Comparison of ENCODE assay signal across 8 cellular contexts in the genomic region with DNA sequence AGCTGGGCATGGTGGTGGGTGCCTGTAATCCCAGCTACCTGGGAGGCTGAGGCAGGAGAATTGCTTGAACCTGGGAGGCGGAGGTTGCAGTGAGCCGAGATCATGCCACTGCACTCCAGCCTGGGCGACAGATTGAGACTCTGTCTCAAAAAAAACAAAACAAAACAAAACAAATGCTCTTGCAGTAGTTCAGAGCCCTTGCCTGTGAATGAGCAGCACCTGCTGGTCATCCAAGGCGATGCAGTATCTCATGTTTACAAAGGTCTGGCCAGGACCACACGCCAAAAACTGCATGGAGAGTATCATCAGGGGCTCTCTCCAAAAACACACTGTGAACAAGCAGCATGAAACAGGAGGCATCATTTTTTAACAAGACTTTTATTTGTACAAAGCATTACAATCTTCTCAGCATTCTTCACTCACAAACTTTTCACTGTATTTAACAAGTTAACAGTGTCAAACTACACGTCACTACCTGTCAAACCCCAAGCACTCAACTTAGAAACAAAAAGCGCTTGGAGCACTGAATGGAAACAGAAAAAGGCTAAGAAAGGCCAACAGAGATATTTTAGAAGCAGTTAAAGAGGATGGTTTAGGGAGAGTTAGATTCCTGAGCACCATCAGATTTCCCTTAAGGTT. TPM values are rescaled to one million over a fixed set of nuclear protein-coding genes. Genes with fewer than 3 reads are reported as not detected.
DNase-seq lines count a peak whose midpoint lies in the region; ATAC-seq, FAIRE-seq and TF ChIP-seq lines count a peak whose summit lies in the region.
"Not testable (repeated sequence)": the region's sequence is repeated elsewhere in the genome, so short reads cannot be mapped to it uniquely, and the experiment has no call there.

No MANE protein-coding gene starts in this region.

- not testable (repeated sequence) for ATAC-seq in stimulated activated memory B cell treated with anti-CD40 and anti-IgM and Interleukin-4, amounts not matched to agents 10 μg/mL and 1 μg/mL and 100 μg/mL, for 72 hours

- peak; percentile 67 to 86 (median 82) for TF ChIP-seq CTCF in esophagus squamous epithelium (IDR thresholded peaks at IDR 0.05)

- H3K4me3 Mint-ChIP-seq in activated T-helper 2 cell treated with anti-CD3 and anti-CD28 coated beads, Interferon-gamma antibody, Interleukin-2, Interleukin-4, amounts not matched to agents 10 μg/mL and 5 μg/mL and 100 μg/mL, durations not matched to agents 14 hours and 24 hours and 36 hours (ENCODE audit: low read depth) = peak overlapping the region; percentile 70
- H3K4me3 Mint-ChIP-seq in stimulated activated memory B cell treated with anti-CD40 and anti-IgM and Interleukin-4, amounts not matched to agents 10 μg/mL and 1 μg/mL and 100 μg/mL, for 72 hours = not testable (repeated sequence)

- H3K27me3 ChIP-seq in SJSA1 (replicated peaks); esophagus squamous epithelium: not testable (repeated sequence)

- DNase-seq in DMS114 treated with DMSO at 0.1 percent for 48 hours (lab: John Stamatoyannopoulos, UW; ENCODE audit: unreplicated experiment) = peak; percentile 51
- peak; percentile 47 for DNase-seq in H54 (ENCODE audit: insufficient read length, low spot score)
- DNase-seq in NCI-H128 (lab: John Stamatoyannopoulos, UW; ENCODE audit: unreplicated experiment) = peak; percentile 5
- DNase-seq in SJSA1 (ENCODE audit: low read depth in 1 of 2, low spot score in 2 of 2) = peak; percentile 33 to 59
- peak; percentile 57 for DNase-seq in activated T-helper 2 cell treated with anti-CD3 and anti-CD28 coated beads, Interferon-gamma antibody, Interleukin-2, Interleukin-4, amounts not matched to agents 10 μg/mL and 5 μg/mL and 100 μg/mL, durations not matched to agents 14 hours and 24 hours and 36 hours (ENCODE audit: low spot score)
- not testable (repeated sequence) for DNase-seq in esophagus squamous epithelium (lab: John Stamatoyannopoulos, UW)
- DNase-seq in mucosa of gallbladder (ENCODE audit: low spot score) = peak; percentile 68

- not testable (repeated sequence) for H3K9me3 Mint-ChIP-seq in activated T-helper 2 cell treated with anti-CD3 and anti-CD28 coated beads, Interferon-gamma antibody, Interleukin-2, Interleukin-4, amounts not matched to agents 10 μg/mL and 5 μg/mL and 100 μg/mL, durations not matched to agents 14 hours and 24 hours and 36 hours; stimulated activated memory B cell treated with anti-CD40 and anti-IgM and Interleukin-4, amounts not matched to agents 10 μg/mL and 1 μg/mL and 100 μg/mL, for 72 hours

- H3K27me3 Mint-ChIP-seq in activated T-helper 2 cell treated with anti-CD3 and anti-CD28 coated beads, Interferon-gamma antibody, Interleukin-2, Interleukin-4, amounts not matched to agents 10 μg/mL and 5 μg/mL and 100 μg/mL, durations not matched to agents 14 hours and 24 hours and 36 hours (ENCODE audit: low read depth); stimulated activated memory B cell treated with anti-CD40 and anti-IgM and Interleukin-4, amounts not matched to agents 10 μg/mL and 1 μg/mL and 100 μg/mL, for 72 hours: not testable (repeated sequence)

- not testable (repeated sequence) for H3K4me3 ChIP-seq in SJSA1, esophagus squamous epithelium

- not testable (repeated sequence) for H3K9me3 ChIP-seq in SJSA1 (replicated peaks); esophagus squamous epithelium

- not testable (repeated sequence) for TF ChIP-seq POLR2A in H54 (IDR thresholded peaks at IDR 0.05; ENCODE audit: low read depth, low read length); esophagus squamous epithelium (IDR thresholded peaks at IDR 0.05)

- 26 to 32% methylated on average over 7 of the region's 7 CpGs for WGBS in esophagus squamous epithelium, 2 donors

- intact Hi-C loops in activated T-helper 2 cell treated with anti-CD3 and anti-CD28 coated beads, Interferon-gamma antibody, Interleukin-2, Interleukin-4, amounts not matched to agents 10 μg/mL and 5 μg/mL and 100 μg/mL, durations not matched to agents 14 hours and 24 hours and 36 hours (cut with micrococcal nuclease) = loop anchor here (1.0 kb wide), 1 partner anchor 98 kb away; no protein-coding TSS in a partner anchor
- intact Hi-C loops in esophagus squamous epithelium (cut with DNase I) = loop anchor here (5.0 kb wide), 1 partner anchor 130 kb away; a partner anchor contains a TSS

- H3K27ac Mint-ChIP-seq in activated T-helper 2 cell treated with anti-CD3 and anti-CD28 coated beads, Interferon-gamma antibody, Interleukin-2, Interleukin-4, amounts not matched to agents 10 μg/mL and 5 μg/mL and 100 μg/mL, durations not matched to agents 14 hours and 24 hours and 36 hours = peak overlapping the region; percentile 56
- peak overlapping the region; percentile 15 for H3K27ac Mint-ChIP-seq in stimulated activated memory B cell treated with anti-CD40 and anti-IgM and Interleukin-4, amounts not matched to agents 10 μg/mL and 1 μg/mL and 100 μg/mL, for 72 hours

- FAIRE-seq in H54 (lab: Jason Lieb, UNC) = peak; percentile 23

- H3K4me1 ChIP-seq in SJSA1 (replicated peaks) = not testable (repeated sequence)
- peaks cover 7 to 47% (median 10%) of the 10 kb centered on the region in 3 donors for H3K4me1 ChIP-seq in esophagus squamous epithelium

- peaks cover 20% of the 10 kb centered on the region for H3K4me1 Mint-ChIP-seq in activated T-helper 2 cell treated with anti-CD3 and anti-CD28 coated beads, Interferon-gamma antibody, Interleukin-2, Interleukin-4, amounts not matched to agents 10 μg/mL and 5 μg/mL and 100 μg/mL, durations not matched to agents 14 hours and 24 hours and 36 hours (ENCODE audit: low read depth)
- H3K4me1 Mint-ChIP-seq in stimulated activated memory B cell treated with anti-CD40 and anti-IgM and Interleukin-4, amounts not matched to agents 10 μg/mL and 1 μg/mL and 100 μg/mL, for 72 hours = peaks cover 29% of the 10 kb centered on the region

- not testable (repeated sequence) for H3K27ac ChIP-seq in SJSA1
- peak overlapping the region; percentile 27 to 64 (median 44) for H3K27ac ChIP-seq in esophagus squamous epithelium

- H3K36me3 ChIP-seq in SJSA1 (peaks cover 37% of the 10 kb centered on the region), esophagus squamous epithelium (peaks cover 0 to 20% (median 5%) of the 10 kb centered on the region in 3 donors)

- peaks cover 33% of the 10 kb centered on the region for H3K36me3 Mint-ChIP-seq in activated T-helper 2 cell treated with anti-CD3 and anti-CD28 coated beads, Interferon-gamma antibody, Interleukin-2, Interleukin-4, amounts not matched to agents 10 μg/mL and 5 μg/mL and 100 μg/mL, durations not matched to agents 14 hours and 24 hours and 36 hours (ENCODE audit: low read depth)
- H3K36me3 Mint-ChIP-seq in stimulated activated memory B cell treated with anti-CD40 and anti-IgM and Interleukin-4, amounts not matched to agents 10 μg/mL and 1 μg/mL and 100 μg/mL, for 72 hours = peaks cover 21% of the 10 kb centered on the region

RNA-seq across cellular contexts. Expression of a gene that starts 3.5 kb away (rescaled TPM):
- total RNA-seq in SJSA1 (2014; rRNA removed; shearing (Covaris generic)) = 72.3 and 84.7 TPM in 2 replicates
- total RNA-seq in activated T-helper 2 cell treated with anti-CD3 and anti-CD28 coated beads, Interferon-gamma antibody, Interleukin-2, Interleukin-4, amounts not matched to agents 10 μg/mL and 5 μg/mL and 100 μg/mL, durations not matched to agents 14 hours and 24 hours and 36 hours = 71.0 and 73.8 TPM in 2 replicates
- total RNA-seq in esophagus squamous epithelium (10 to 100 TPM; 16.6 to 61.4 (median 51.9) TPM), mucosa of gallbladder (24.5 TPM)

RNA-seq across cellular contexts. Expression of a gene that starts 3.6 kb away (rescaled TPM):
- total RNA-seq in SJSA1 (2014; rRNA removed; shearing (Covaris generic)) = 0.13 and 0.81 TPM in 2 replicates
- 0.48 TPM in 2 replicates for total RNA-seq in activated T-helper 2 cell treated with anti-CD3 and anti-CD28 coated beads, Interferon-gamma antibody, Interleukin-2, Interleukin-4, amounts not matched to agents 10 μg/mL and 5 μg/mL and 100 μg/mL, durations not matched to agents 14 hours and 24 hours and 36 hours
- total RNA-seq in esophagus squamous epithelium = under 1 TPM; 0.32 to 0.79 (median 0.38) TPM
- total RNA-seq in mucosa of gallbladder = 0.37 TPM

RNA-seq across cellular contexts. Expression of a gene that starts 5.9 kb away (rescaled TPM):
- total RNA-seq in SJSA1 (2014; rRNA removed; shearing (Covaris generic)) = 8.7 and 11.4 TPM in 2 replicates
- 27.9 and 28.3 TPM in 2 replicates for total RNA-seq in activated T-helper 2 cell treated with anti-CD3 and anti-CD28 coated beads, Interferon-gamma antibody, Interleukin-2, Interleukin-4, amounts not matched to agents 10 μg/mL and 5 μg/mL and 100 μg/mL, durations not matched to agents 14 hours and 24 hours and 36 hours
- total RNA-seq in esophagus squamous epithelium (10 to 100 TPM; 19.1 to 52.0 (median 33.5) TPM), mucosa of gallbladder (108 TPM)

RNA-seq across cellular contexts. Expression of a gene that starts 30.2 kb away (rescaled TPM):
- total RNA-seq in SJSA1 (2014; rRNA removed; shearing (Covaris generic)) = 1.5 and 5.8 TPM in 2 replicates
- 18.7 and 18.8 TPM in 2 replicates for total RNA-seq in activated T-helper 2 cell treated with anti-CD3 and anti-CD28 coated beads, Interferon-gamma antibody, Interleukin-2, Interleukin-4, amounts not matched to agents 10 μg/mL and 5 μg/mL and 100 μg/mL, durations not matched to agents 14 hours and 24 hours and 36 hours
- total RNA-seq in esophagus squamous epithelium (10 to 100 TPM; 35.9 to 84.2 (median 46.4) TPM), mucosa of gallbladder (102 TPM)

RNA-seq across cellular contexts. Expression of a gene that starts 56.5 kb away (rescaled TPM):
- total RNA-seq in SJSA1 (2014; rRNA removed; shearing (Covaris generic)) = 49.0 and 54.8 TPM in 2 replicates
- 56.2 and 64.2 TPM in 2 replicates for total RNA-seq in activated T-helper 2 cell treated with anti-CD3 and anti-CD28 coated beads, Interferon-gamma antibody, Interleukin-2, Interleukin-4, amounts not matched to agents 10 μg/mL and 5 μg/mL and 100 μg/mL, durations not matched to agents 14 hours and 24 hours and 36 hours
- total RNA-seq in esophagus squamous epithelium (10 to 100 TPM in 3 of 4 donors, 1 to 10 TPM in 1; 9.7 to 16.3 (median 12.7) TPM), mucosa of gallbladder (142 TPM)
